Comparison of ENCODE assay signal across 16 cellular contexts in genomic region chr1:202954057-202954745, GRCh38. TPM values are rescaled to one million over a fixed set of nuclear protein-coding genes. Genes with fewer than 3 reads are reported as not detected.
DNase-seq lines count a peak whose midpoint lies in the region; ATAC-seq and TF ChIP-seq lines count a peak whose summit lies in the region.
"Had no signal": no experiment of that assay in that cellular context is flagged by ENCODE, and none has a peak within 500 bp of the region (broad histone marks: within the 10 kb centered on the region; RNA-seq: fewer than 3 reads in every experiment).

No MANE protein-coding gene starts in this region.

- peaks cover 13% of the 10 kb centered on the region for H3K36me3 Mint-ChIP-seq in CD4-positive, CD25-positive, alpha-beta regulatory T cell
- H3K36me3 Mint-ChIP-seq in neural progenitor cell, result peaks cover 4% of the 10 kb centered on the region

- H3K9me3 Mint-ChIP-seq in CD4-positive, CD25-positive, alpha-beta regulatory T cell, result no peaks in the 10 kb centered on the region
- H3K9me3 Mint-ChIP-seq in neural progenitor cell, result no peaks in the 10 kb centered on the region
- H3K9me3 Mint-ChIP-seq: activated naive CD4-positive, alpha-beta T cell treated with anti-CD3 and anti-CD28 coated beads, Interleukin-2, amount 10 ng/mL, durations not matched to agents 7 days and 5 days; stimulated activated naive B cell treated with anti-CD40 and anti-IgM and Interleukin-4, amounts not matched to agents 10 μg/mL and 1 μg/mL and 100 μg/mL, for 72 hours had no signal

- peaks cover 78% of the 10 kb centered on the region for H3K79me2 ChIP-seq in Karpas-422 (ENCODE audit: low read length)
- peaks cover 69% of the 10 kb centered on the region for H3K79me2 ChIP-seq in neural progenitor cell (ENCODE audit: low read depth)
- peaks cover 86% of the 10 kb centered on the region for H3K79me2 ChIP-seq in GM23248 (ENCODE audit: insufficient read depth)

- H3K9ac ChIP-seq in Karpas-422 (ENCODE audit: low read length) (no peak overlapping the region), neural progenitor cell (peak overlapping the region; percentile 31), GM23248 (no peak overlapping the region)

- H4K20me1 ChIP-seq in Karpas-422 (ENCODE audit: insufficient read depth, low read depth, low read length) (peaks cover 22% of the 10 kb centered on the region), neural progenitor cell (ENCODE audit: low read depth) (peaks cover 62% of the 10 kb centered on the region), GM23248 (ENCODE audit: insufficient read depth) (peaks cover 20% of the 10 kb centered on the region)

- 82% methylated on average over 6 of the region's 6 CpGs for WGBS in GM23248 (ENCODE audit: low coverage in 1 of 2, low lambda C conversion rate in 2 of 2, missing lambda C conversion rate in 2 of 2), 2 experiments

- no peak for DNase-seq in CD4-positive, CD25-positive, alpha-beta regulatory T cell
- DNase-seq in Karpas-422, result peak; percentile 36
- DNase-seq in epithelial cell of esophagus (ENCODE audit: low read depth), result peak; percentile 49
- no peak for DNase-seq in neural progenitor cell (ENCODE audit: low spot score)
- no peak for DNase-seq in GM23248
- DNase-seq in nucleus accumbens (lab: John Stamatoyannopoulos, UW), result no peak
- DNase-seq in SKM-1 treated with dmso at 0.1 percent for 144 hours (lab: John Stamatoyannopoulos, UW; ENCODE audit: unreplicated experiment), result no peak
- DNase-seq: activated CD4-positive, alpha-beta T cell treated with anti-CD3 and anti-CD28 coated beads, Interleukin-2, amount 50 U/mL, for 1 hour; activated naive CD4-positive, alpha-beta T cell treated with anti-CD3 and anti-CD28 coated beads, Interleukin-2, amount 10 ng/mL, durations not matched to agents 7 days and 5 days; Caco-2; KBM-7; NCI-H2081 treated with DMSO at 0.1 percent for 48 hours; NCI-H510A treated with DMSO at 0.1 percent for 48 hours; stimulated activated naive B cell treated with anti-CD40 and anti-IgM and Interleukin-4, amounts not matched to agents 10 μg/mL and 1 μg/mL and 100 μg/mL, for 72 hours; tibial artery had no signal

- H3K36me3 ChIP-seq in CD4-positive, CD25-positive, alpha-beta regulatory T cell (ENCODE audit: control insufficient read depth, insufficient read depth, low read length), result peaks cover 19% of the 10 kb centered on the region
- H3K36me3 ChIP-seq in Karpas-422 (ENCODE audit: insufficient read depth, low read length), result peaks cover 9% of the 10 kb centered on the region; the same call in 1 of the 2 replicates
- H3K36me3 ChIP-seq in neural progenitor cell, result no peaks in the 10 kb centered on the region
- H3K36me3 ChIP-seq in GM23248 (ENCODE audit: low read depth), result 0 out of 2 replicates have a peak, but pooled peaks cover 6% of the 10 kb centered on the region

- in situ Hi-C loops in GM23248 (cut with MboI), result no loop called here

- ATAC-seq in CD4-positive, CD25-positive, alpha-beta regulatory T cell (ENCODE audit: low read depth in 2 of 2), result no peak
- ATAC-seq in HG02884 (IDR thresholded peaks at IDR 0.05; ENCODE audit: unreplicated experiment), result no peak
- ATAC-seq: stimulated activated naive B cell treated with anti-CD40 and anti-IgM and Interleukin-4, amounts not matched to agents 10 μg/mL and 1 μg/mL and 100 μg/mL, for 72 hours had no signal

- peak overlapping the region; percentile 0 to 39 (median 2) for H3K27ac Mint-ChIP-seq in CD4-positive, CD25-positive, alpha-beta regulatory T cell
- H3K27ac Mint-ChIP-seq in neural progenitor cell, result no peak overlapping the region
- H3K27ac Mint-ChIP-seq: activated naive CD4-positive, alpha-beta T cell treated with anti-CD3 and anti-CD28 coated beads, Interleukin-2, amount 10 ng/mL, durations not matched to agents 7 days and 5 days; stimulated activated naive B cell treated with anti-CD40 and anti-IgM and Interleukin-4, amounts not matched to agents 10 μg/mL and 1 μg/mL and 100 μg/mL, for 72 hours had no signal

- H3K4me2 ChIP-seq in Karpas-422 (ENCODE audit: low read depth, low read length, poor library complexity, severe bottlenecking), result no peak overlapping the region
- H3K4me2 ChIP-seq in neural progenitor cell, result no peak overlapping the region
- no peak overlapping the region for H3K4me2 ChIP-seq in GM23248 (ENCODE audit: unreplicated experiment)

- no peak overlapping the region for H3K27ac ChIP-seq in CD4-positive, CD25-positive, alpha-beta regulatory T cell (ENCODE audit: insufficient read depth, low read length, poor library complexity, severe bottlenecking)
- H3K27ac ChIP-seq in Karpas-422 (ENCODE audit: low read length), result no peak overlapping the region
- H3K27ac ChIP-seq in neural progenitor cell, result no peak overlapping the region
- H3K27ac ChIP-seq in GM23248, result no peak overlapping the region
- H3K27ac ChIP-seq: tibial artery had no signal

- H3F3A ChIP-seq in neural progenitor cell (ENCODE audit: low read depth) (no peaks in the 10 kb centered on the region), GM23248 (ENCODE audit: insufficient read depth) (peaks cover 29% of the 10 kb centered on the region)

- H3K4me3 Mint-ChIP-seq in CD4-positive, CD25-positive, alpha-beta regulatory T cell, result peak overlapping the region in 2 of 4 donors; percentile 1 to 67
- H3K4me3 Mint-ChIP-seq in neural progenitor cell, result no peak overlapping the region
- H3K4me3 Mint-ChIP-seq: activated naive CD4-positive, alpha-beta T cell treated with anti-CD3 and anti-CD28 coated beads, Interleukin-2, amount 10 ng/mL, durations not matched to agents 7 days and 5 days; stimulated activated naive B cell treated with anti-CD40 and anti-IgM and Interleukin-4, amounts not matched to agents 10 μg/mL and 1 μg/mL and 100 μg/mL, for 72 hours had no signal

- H3K27me3 ChIP-seq in CD4-positive, CD25-positive, alpha-beta regulatory T cell (ENCODE audit: control insufficient read depth, insufficient read depth, low read length), result no peaks in the 10 kb centered on the region
- no peaks in the 10 kb centered on the region for H3K27me3 ChIP-seq in Karpas-422 (ENCODE audit: low read length)
- H3K27me3 ChIP-seq in neural progenitor cell, result peaks cover 8% of the 10 kb centered on the region
- H3K27me3 ChIP-seq in GM23248 (replicated peaks; ENCODE audit: insufficient read depth), result no peaks in the 10 kb centered on the region
- H3K27me3 ChIP-seq: tibial artery had no signal

- peaks cover 39% of the 10 kb centered on the region for H3K4me1 ChIP-seq in CD4-positive, CD25-positive, alpha-beta regulatory T cell (ENCODE audit: control insufficient read depth, insufficient read depth, low read length, poor library complexity, severe bottlenecking)
- H3K4me1 ChIP-seq in Karpas-422 (ENCODE audit: low read length), result peaks cover 23% of the 10 kb centered on the region
- H3K4me1 ChIP-seq in neural progenitor cell, result peaks cover 6% of the 10 kb centered on the region
- peaks cover 46% of the 10 kb centered on the region for H3K4me1 ChIP-seq in GM23248 (ENCODE audit: insufficient read depth)

- H2AFZ ChIP-seq in Karpas-422 (ENCODE audit: low read length) (no peak overlapping the region), neural progenitor cell (replicated peaks) (no peak overlapping the region), GM23248 (no peak overlapping the region)

- peak overlapping the region; percentile 8 for H3K4me3 ChIP-seq in CD4-positive, CD25-positive, alpha-beta regulatory T cell (ENCODE audit: low read depth, low read length)
- H3K4me3 ChIP-seq in Karpas-422 (ENCODE audit: low read length), result no peak overlapping the region
- H3K4me3 ChIP-seq in epithelial cell of esophagus (ENCODE audit: low read length), result no peak overlapping the region
- H3K4me3 ChIP-seq in neural progenitor cell, result no peak overlapping the region
- H3K4me3 ChIP-seq in GM23248, result no peak overlapping the region
- H3K4me3 ChIP-seq: tibial artery had no signal

- H3K4me1 Mint-ChIP-seq in CD4-positive, CD25-positive, alpha-beta regulatory T cell, result peaks cover 42 to 72% (median 55%) of the 10 kb centered on the region in 4 donors
- peaks cover 17% of the 10 kb centered on the region for H3K4me1 Mint-ChIP-seq in neural progenitor cell

- no peaks in the 10 kb centered on the region for H3K27me3 Mint-ChIP-seq in CD4-positive, CD25-positive, alpha-beta regulatory T cell
- H3K27me3 Mint-ChIP-seq in neural progenitor cell (ENCODE audit: insufficient read depth, low read depth), result peaks cover 4% of the 10 kb centered on the region
- H3K27me3 Mint-ChIP-seq: activated naive CD4-positive, alpha-beta T cell treated with anti-CD3 and anti-CD28 coated beads, Interleukin-2, amount 10 ng/mL, durations not matched to agents 7 days and 5 days; stimulated activated naive B cell treated with anti-CD40 and anti-IgM and Interleukin-4, amounts not matched to agents 10 μg/mL and 1 μg/mL and 100 μg/mL, for 72 hours had no signal

- no peak for TF ChIP-seq CTCF in epithelial cell of esophagus (IDR thresholded peaks at IDR 0.05; ENCODE audit: insufficient read depth, low read depth, low read length, missing control alignments)
- TF ChIP-seq CTCF in neural progenitor cell (IDR thresholded peaks at IDR 0.05), result no peak

- H3K9me2 ChIP-seq in Karpas-422 (replicated peaks; ENCODE audit: insufficient read depth, low read length) (no peaks in the 10 kb centered on the region), GM23248 (ENCODE audit: insufficient read depth) (no peaks in the 10 kb centered on the region)

- H3K9me3 ChIP-seq in CD4-positive, CD25-positive, alpha-beta regulatory T cell (ENCODE audit: control insufficient read depth in 2 of 2, low read length in 2 of 2), result no peaks in the 10 kb centered on the region
- H3K9me3 ChIP-seq in Karpas-422 (ENCODE audit: low read length) (no peaks in the 10 kb centered on the region), neural progenitor cell (ENCODE audit: low read depth) (no peaks in the 10 kb centered on the region), GM23248 (ENCODE audit: low read depth) (no peaks in the 10 kb centered on the region)
- H3K9me3 ChIP-seq: Caco-2, tibial artery had no signal

RNA-seq across cellular contexts. Expression of gene ADIPOR1, which starts 3.9 kb away (rescaled TPM):
- 70.0 TPM for total RNA-seq in CD4-positive, CD25-positive, alpha-beta regulatory T cell
- 100 to 1,000 TPM; 105 to 117 (median 107) TPM for polyA plus RNA-seq in CD4-positive, CD25-positive, alpha-beta regulatory T cell
- 88.2 and 123 TPM in 2 replicates for total RNA-seq in Karpas-422 (2014; rRNA removed; shearing (Covaris generic); ENCODE audit: low replicate concordance)
- total RNA-seq in neural progenitor cell (ENCODE audit: low replicate concordance), result 54.6 and 67.0 TPM in 2 replicates
- total RNA-seq in GM23248 (2014; rRNA removed; shearing (Covaris generic)), result 83.2 and 101 TPM in 2 replicates
- polyA plus RNA-seq in GM23248 (2016; fragmentation: Nextera tagmentation; extraction: Ambion mirVana), result 110 and 111 TPM in 2 replicates

RNA-seq across cellular contexts. Expression of gene CYB5R1, which starts 12.9 kb away (rescaled TPM):
- 36.1 TPM for total RNA-seq in CD4-positive, CD25-positive, alpha-beta regulatory T cell
- 10 to 100 TPM; 45.9 to 69.0 (median 55.9) TPM for polyA plus RNA-seq in CD4-positive, CD25-positive, alpha-beta regulatory T cell
- 27.1 and 28.2 TPM in 2 replicates for total RNA-seq in Karpas-422 (2014; rRNA removed; shearing (Covaris generic); ENCODE audit: low replicate concordance)
- total RNA-seq in neural progenitor cell (ENCODE audit: low replicate concordance), result 12.6 and 19.7 TPM in 2 replicates
- total RNA-seq in GM23248 (2014; rRNA removed; shearing (Covaris generic)), result 28.7 and 32.9 TPM in 2 replicates
- 40.7 and 45.9 TPM in 2 replicates for polyA plus RNA-seq in GM23248 (2016; fragmentation: Nextera tagmentation; extraction: Ambion mirVana)

RNA-seq across cellular contexts. Expression of gene KLHL12, which starts 27.2 kb away (rescaled TPM):
- total RNA-seq in CD4-positive, CD25-positive, alpha-beta regulatory T cell, result 16.5 TPM
- polyA plus RNA-seq in CD4-positive, CD25-positive, alpha-beta regulatory T cell, result 10 to 100 TPM; 19.2 to 27.7 (median 20.6) TPM
- 52.4 and 55.8 TPM in 2 replicates for total RNA-seq in Karpas-422 (2014; rRNA removed; shearing (Covaris generic); ENCODE audit: low replicate concordance)
- total RNA-seq in neural progenitor cell (ENCODE audit: low replicate concordance), result 42.7 and 51.4 TPM in 2 replicates
- total RNA-seq in GM23248 (2014; rRNA removed; shearing (Covaris generic)), result 20.8 and 21.4 TPM in 2 replicates
- 20.4 and 22.0 TPM in 2 replicates for polyA plus RNA-seq in GM23248 (2016; fragmentation: Nextera tagmentation; extraction: Ambion mirVana)

RNA-seq across cellular contexts. Expression of gene TMEM183A, which starts 53.0 kb away (rescaled TPM):
- 130 TPM for total RNA-seq in CD4-positive, CD25-positive, alpha-beta regulatory T cell
- polyA plus RNA-seq in CD4-positive, CD25-positive, alpha-beta regulatory T cell, result 10 to 100 TPM; 53.6 to 73.8 (median 62.0) TPM
- total RNA-seq in Karpas-422 (2014; rRNA removed; shearing (Covaris generic); ENCODE audit: low replicate concordance), result 65.3 and 81.0 TPM in 2 replicates
- total RNA-seq in neural progenitor cell (ENCODE audit: low replicate concordance), result 92.4 and 111 TPM in 2 replicates
- 92.7 and 111 TPM in 2 replicates for total RNA-seq in GM23248 (2014; rRNA removed; shearing (Covaris generic))
- polyA plus RNA-seq in GM23248 (2016; fragmentation: Nextera tagmentation; extraction: Ambion mirVana), result 57.3 TPM in 2 replicates

Comparison
In these comparisons a context has a peak if more than half of its experiments do, and no peak if none do; other contexts are left out.
1. DNase-seq: peak in Karpas-422 (single experiment) and epithelial cell of esophagus (single experiment); none in CD4-positive, CD25-positive, alpha-beta regulatory T cell (0 of 3), neural progenitor cell (single experiment), GM23248 (single experiment), nucleus accumbens (0 of 56) and SKM-1 treated with dmso at 0.1 percent for 144 hours (single experiment).